In the genomic region with DNA sequence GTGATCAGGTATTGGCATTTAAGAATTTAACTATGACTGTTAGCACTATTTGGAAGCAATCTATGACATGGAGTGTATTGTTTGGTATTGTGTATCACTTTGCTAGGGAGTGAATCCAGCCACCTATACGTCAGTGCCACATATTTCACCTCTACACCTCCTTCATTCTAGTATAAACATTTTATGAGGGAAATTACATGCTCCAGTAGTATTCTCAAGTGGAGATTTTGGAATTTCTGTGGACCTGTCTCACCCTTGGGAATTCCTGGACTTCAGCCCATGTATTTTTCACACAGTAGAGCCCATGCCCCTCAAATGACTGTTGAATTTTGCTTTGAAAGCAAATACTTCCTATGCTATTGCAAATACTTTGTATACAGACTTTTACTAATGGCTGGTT, we compare ENCODE assay signal across 25 cellular contexts. TPM values are rescaled to one million over a fixed set of nuclear protein-coding genes. Genes with fewer than 3 reads are reported as not detected.
DNase-seq lines count a peak whose midpoint lies in the region; ATAC-seq and TF ChIP-seq lines count a peak whose summit lies in the region.
"Had no signal": no experiment of that assay in that cellular context is flagged by ENCODE, and none has a peak within 500 bp of the region (broad histone marks: within the 10 kb centered on the region; RNA-seq: fewer than 3 reads in every experiment).

No MANE protein-coding gene starts in this region.

- H3K27me3 ChIP-seq in left ventricle myocardium inferior (ENCODE audit: low read depth) (no peaks in the 10 kb centered on the region), right cardiac atrium (ENCODE audit: control insufficient read depth, insufficient read depth) (no peaks in the 10 kb centered on the region), neutrophil (no peaks in the 10 kb centered on the region), prostate gland (replicated peaks; ENCODE audit: insufficient read depth) (no peaks in the 10 kb centered on the region)

- H3K4me1 ChIP-seq in left ventricle myocardium inferior (peaks cover 9% of the 10 kb centered on the region), right cardiac atrium (ENCODE audit: control insufficient read depth, insufficient read depth, low read length) (no peaks in the 10 kb centered on the region), neutrophil (ENCODE audit: control insufficient read depth in 1 of 2, insufficient read depth in 1 of 2, low read depth in 1 of 2, low read length in 1 of 2) (peaks cover 15 to 16% of the 10 kb centered on the region in 2 experiments), prostate gland (replicated peaks) (no peaks in the 10 kb centered on the region)

- no peaks in the 10 kb centered on the region for H3K9me3 ChIP-seq in left ventricle myocardium inferior (replicated peaks)
- no peaks in the 10 kb centered on the region for H3K9me3 ChIP-seq in right cardiac atrium (ENCODE audit: control insufficient read depth, low read length)
- H3K9me3 ChIP-seq in neutrophil: no peaks in the 10 kb centered on the region
- no peaks in the 10 kb centered on the region for H3K9me3 ChIP-seq in prostate gland

- no peak for TF ChIP-seq POLR2A in prostate gland (IDR thresholded peaks at IDR 0.05)

- DNase-seq in left ventricle myocardium inferior (no peak), right cardiac atrium (no peak), glomerular visceral epithelial cell (ENCODE audit: extremely low spot score) (peak; percentile 25), prostate gland (ENCODE audit: low spot score) (no peak), GOT3 (lab: John Stamatoyannopoulos, UW) (no peak), cerebellar cortex (ENCODE audit: low spot score) (no peak)
- DNase-seq: Calu3, DMS79 treated with DMSO at 0.1 percent for 48 hours, H9, Karpas-422, MV-4-11, NCI-H1105, NCI-H1436 treated with DMSO at 0.1 percent for 48 hours, NCI-H187 treated with DMSO at 0.1 percent for 48 hours, NCI-H2107, NCI-H524 treated with DMSO at 0.1 percent for 48 hours, NCI-H774, PC-3 had no signal

- H3K4me3 ChIP-seq in left ventricle myocardium inferior: no peak overlapping the region
- H3K4me3 ChIP-seq in right cardiac atrium (ENCODE audit: low read length): no peak overlapping the region
- H3K4me3 ChIP-seq in neutrophil (ENCODE audit: low read depth in 1 of 2, low read length in 1 of 2): no peak overlapping the region
- H3K4me3 ChIP-seq in prostate gland: no peak overlapping the region
- H3K4me3 ChIP-seq: GM23248 had no signal

- TF ChIP-seq CTCF in left ventricle myocardium inferior (IDR thresholded peaks at IDR 0.05; ENCODE audit: borderline replicate concordance): no peak
- TF ChIP-seq CTCF in neutrophil (IDR thresholded peaks at IDR 0.05): no peak
- TF ChIP-seq CTCF in prostate gland (IDR thresholded peaks at IDR 0.05): no peak

- peak overlapping the region; percentile 23 for H3K27ac ChIP-seq in left ventricle myocardium inferior (replicated peaks)
- no peak overlapping the region for H3K27ac ChIP-seq in right cardiac atrium (ENCODE audit: low read length)
- peak overlapping the region; percentile 40 for H3K27ac ChIP-seq in neutrophil
- no peak overlapping the region for H3K27ac ChIP-seq in prostate gland
- H3K27ac ChIP-seq: 22Rv1, GM23248 had no signal

- intact Hi-C loops in left ventricle myocardium inferior (cut with micrococcal nuclease): no loop called here
- intact Hi-C loops in right cardiac atrium (cut with DNase I): no loop called here
- intact Hi-C loops in prostate gland (cut with DNase I): no loop called here

- ATAC-seq in right cardiac atrium (no peak), GM19324 (IDR thresholded peaks at IDR 0.05; ENCODE audit: low FRiP score, unreplicated experiment) (no peak)
- ATAC-seq: HepG2, PC-3 had no signal

- WGBS in right cardiac atrium: 86% methylated on average over 1 of the region's 1 CpG
- WGBS in prostate gland: 83% methylated on average over 1 of the region's 1 CpG

- H3K36me3 ChIP-seq in left ventricle myocardium inferior: no peaks in the 10 kb centered on the region
- H3K36me3 ChIP-seq in neutrophil: peaks cover 99% of the 10 kb centered on the region
- H3K36me3 ChIP-seq in prostate gland: no peaks in the 10 kb centered on the region

RNA-seq across cellular contexts. Expression of a gene that starts 11.3 kb away (rescaled TPM):
- total RNA-seq in left ventricle myocardium inferior (2.7 TPM), right cardiac atrium (10 to 100 TPM in 1 of 4 donors, 1 to 10 TPM in 3; 6.3 to 10.9 (median 8.2) TPM), prostate gland (1 to 10 TPM; 1.1 to 2.3 TPM)
- 9.8 TPM for polyA plus RNA-seq in right cardiac atrium
- total RNA-seq: G401, H9, HT-29 had no signal

RNA-seq across cellular contexts. Expression of a gene that starts 32.5 kb away (rescaled TPM):
- total RNA-seq in left ventricle myocardium inferior (29.1 TPM), right cardiac atrium (10 to 100 TPM; 32.6 to 40.9 (median 35.0) TPM), prostate gland (10 to 100 TPM; 38.9 to 52.5 TPM)
- polyA plus RNA-seq in right cardiac atrium: 60.3 TPM

RNA-seq across cellular contexts. Expression of a gene that starts 59.0 kb away (rescaled TPM):
- total RNA-seq in left ventricle myocardium inferior (91.6 TPM), right cardiac atrium (10 to 100 TPM; 80.8 to 90.1 (median 88.3) TPM), prostate gland (100 to 1,000 TPM in 1 of 2 donors, 10 to 100 TPM in 1; 86.0 to 123 TPM)
- 52.8 TPM for polyA plus RNA-seq in right cardiac atrium

Comparison
In these comparisons a context has a peak if more than half of its experiments do, and no peak if none do; other contexts are left out.
1. H3K27ac ChIP-seq: peak in left ventricle myocardium inferior (single experiment) and neutrophil (single experiment); none in right cardiac atrium (single experiment) and prostate gland (0 of 2).